ENCODE assay signal across 37 cellular contexts in the genomic region with DNA sequence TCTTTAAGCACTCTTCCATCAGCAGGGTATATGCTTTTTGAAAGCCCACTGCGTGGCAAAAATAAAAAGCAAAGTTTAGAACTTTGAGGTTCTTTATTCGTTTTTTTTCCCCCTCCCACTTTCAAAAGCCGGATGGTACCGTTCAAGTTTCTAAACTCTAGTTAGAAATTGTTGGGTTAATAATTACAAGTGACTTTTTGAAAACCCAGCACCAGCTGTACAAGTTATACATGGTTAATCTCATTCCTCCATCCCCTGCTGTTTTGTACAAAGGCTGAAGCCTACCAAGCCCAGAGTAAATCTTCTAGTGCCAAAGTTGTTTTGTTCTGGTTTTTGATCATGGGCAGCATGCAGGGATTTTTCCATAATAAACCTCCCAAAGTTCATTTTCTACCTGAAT. TPM values are rescaled to one million over a fixed set of nuclear protein-coding genes. Genes with fewer than 3 reads are reported as not detected.
DNase-seq lines count a peak whose midpoint lies in the region; ATAC-seq, FAIRE-seq and TF ChIP-seq lines count a peak whose summit lies in the region.
"Had no signal": no experiment of that assay in that cellular context is flagged by ENCODE, and none has a peak within 500 bp of the region (broad histone marks: within the 10 kb centered on the region; RNA-seq: fewer than 3 reads in every experiment).

No MANE protein-coding gene starts in this region.

- ATAC-seq in HepG2 = no peak
- ATAC-seq in GM21619 (IDR thresholded peaks at IDR 0.05; ENCODE audit: unreplicated experiment) = no peak
- ATAC-seq in aorta (ENCODE audit: low FRiP score) = no peak
- ATAC-seq: left ventricle myocardium superior, SK-N-SH treated with all-trans-retinoic acid at 6 μM for 48 hours had no signal

- no peak overlapping the region for H2AFZ ChIP-seq in HepG2 (ENCODE audit: low read length)
- H2AFZ ChIP-seq: GM23248 had no signal

- H3K4me2 ChIP-seq in HepG2 (ENCODE audit: low read depth, low read length) = peak overlapping the region; percentile 18; the same call in 1 of the 2 replicates

- intact Hi-C loops in HepG2 (cut with micrococcal nuclease; ENCODE audit: unreplicated experiment) = loop anchor here (1.0 to 10.0 kb wide), 3 partner anchors 30 to 516 kb away; no protein-coding TSS in a partner anchor
- intact Hi-C loops in aorta (cut with DNase I) = no loop called here

- H3K9ac ChIP-seq in HepG2 (ENCODE audit: insufficient read depth, low read depth, low read length) = 0 out of 2 replicates have a peak overlapping the region, but pooled peaks have one; percentile 7
- H3K9ac ChIP-seq: GM23248 had no signal

- H3K4me3 Mint-ChIP-seq in type B pancreatic cell = peak overlapping the region; percentile 0
- H3K4me3 Mint-ChIP-seq: activated B cell treated with CpG ODN at 0.5 μM for 24 hours; activated CD4-positive, alpha-beta T cell treated with anti-CD3 and anti-CD28 coated beads, Interleukin-2, amount 10 ng/mL, durations not matched to agents 7 days and 5 days; activated naive CD8-positive, alpha-beta T cell treated with anti-CD3 and anti-CD28 coated beads, Interleukin-2, amount 10 ng/mL, durations not matched to agents 7 days and 5 days; IgD-negative memory B cell; immature natural killer cell; T-helper 1 cell treated with Interleukin-12 subunit alpha and Interleukin-12 subunit beta and Interleukin-4 antibody, amounts not matched to agents 30 μg/mL and 1 μg/mL, for 36 hours had no signal

- no peaks in the 10 kb centered on the region for H3K9me3 ChIP-seq in HepG2 (ENCODE audit: low read length)
- H3K9me3 ChIP-seq in aorta (ENCODE audit: control insufficient read depth, low read length) = no peaks in the 10 kb centered on the region
- H3K9me3 ChIP-seq: neutrophil, tibial nerve had no signal

- peaks cover 13% of the 10 kb centered on the region for H3K27me3 Mint-ChIP-seq in type B pancreatic cell
- H3K27me3 Mint-ChIP-seq: activated CD4-positive, alpha-beta T cell treated with anti-CD3 and anti-CD28 coated beads, Interleukin-2, amount 10 ng/mL, durations not matched to agents 7 days and 5 days; IgD-negative memory B cell had no signal

- under 1% methylated on average over 4 of the region's 4 CpGs for WGBS in HepG2 (ENCODE audit: low lambda C conversion rate)
- WGBS in aorta, 2 donors = 61 to 65% methylated on average over 4 of the region's 4 CpGs

- H3K27ac ChIP-seq in HepG2 (ENCODE audit: extremely low read length, insufficient read depth, low read length) (no peak overlapping the region), aorta (ENCODE audit: low read depth in 1 of 2, low read length in 2 of 2) (no peak overlapping the region)
- H3K27ac ChIP-seq: 22Rv1, coronary artery, epithelial cell of prostate, GM23248, neutrophil, tibial nerve had no signal

- H3K27ac Mint-ChIP-seq in type B pancreatic cell = no peak overlapping the region
- H3K27ac Mint-ChIP-seq: activated B cell treated with CpG ODN at 0.5 μM for 24 hours; activated CD4-positive, alpha-beta T cell treated with anti-CD3 and anti-CD28 coated beads, Interleukin-2, amount 10 ng/mL, durations not matched to agents 7 days and 5 days; activated naive CD8-positive, alpha-beta T cell treated with anti-CD3 and anti-CD28 coated beads, Interleukin-2, amount 10 ng/mL, durations not matched to agents 7 days and 5 days; IgD-negative memory B cell; immature natural killer cell; T-helper 1 cell treated with Interleukin-12 subunit alpha and Interleukin-12 subunit beta and Interleukin-4 antibody, amounts not matched to agents 30 μg/mL and 1 μg/mL, for 36 hours had no signal

- no peaks in the 10 kb centered on the region for H3K9me3 Mint-ChIP-seq in type B pancreatic cell
- H3K9me3 Mint-ChIP-seq: activated B cell treated with CpG ODN at 0.5 μM for 24 hours; activated CD4-positive, alpha-beta T cell treated with anti-CD3 and anti-CD28 coated beads, Interleukin-2, amount 10 ng/mL, durations not matched to agents 7 days and 5 days; activated naive CD8-positive, alpha-beta T cell treated with anti-CD3 and anti-CD28 coated beads, Interleukin-2, amount 10 ng/mL, durations not matched to agents 7 days and 5 days; T-helper 1 cell treated with Interleukin-12 subunit alpha and Interleukin-12 subunit beta and Interleukin-4 antibody, amounts not matched to agents 30 μg/mL and 1 μg/mL, for 36 hours had no signal

- in situ Hi-C loops in HepG2 (cut with HindIII; ENCODE audit: extremely low pct_ligation_motif_present, low pct_unique_long_range_greater_than_20kb) = loop anchor here (10.0 kb wide), 1 partner anchor 926 kb away; no protein-coding TSS in a partner anchor

- CTCF ChIA-PET in HepG2 (lab: Yijun Ruan, JAX; ENCODE audit: low intra/inter-chr PET ratio, low total read pairs) = no interaction called here

- TF ChIP-seq RAD21 in HepG2 (CRISPR knock-in tag; IDR thresholded peaks at IDR 0.05) = no peak

- no peak for TF ChIP-seq POLR2A in HepG2 (IDR thresholded peaks at IDR 0.05; ENCODE audit: insufficient read depth in 1 of 2, low read depth in 2 of 2, low read length in 2 of 2)

- peaks cover 6% of the 10 kb centered on the region for H3K4me1 Mint-ChIP-seq in type B pancreatic cell (ENCODE audit: unreplicated experiment)
- H3K4me1 Mint-ChIP-seq: activated B cell treated with CpG ODN at 0.5 μM for 24 hours; activated CD4-positive, alpha-beta T cell treated with anti-CD3 and anti-CD28 coated beads, Interleukin-2, amount 10 ng/mL, durations not matched to agents 7 days and 5 days; activated naive CD8-positive, alpha-beta T cell treated with anti-CD3 and anti-CD28 coated beads, Interleukin-2, amount 10 ng/mL, durations not matched to agents 7 days and 5 days; IgD-negative memory B cell; immature natural killer cell had no signal

- no peaks in the 10 kb centered on the region for H3K36me3 Mint-ChIP-seq in type B pancreatic cell
- H3K36me3 Mint-ChIP-seq: activated naive CD8-positive, alpha-beta T cell treated with anti-CD3 and anti-CD28 coated beads, Interleukin-2, amount 10 ng/mL, durations not matched to agents 7 days and 5 days; IgD-negative memory B cell; immature natural killer cell had no signal

- TF ChIP-seq CTCF in HepG2 (CRISPR knock-in tag; IDR thresholded peaks at IDR 0.05) (no peak), type B pancreatic cell (conservative IDR thresholded peaks at IDR 0.05) (no peak)

- H3K4me1 ChIP-seq in HepG2 (ENCODE audit: insufficient read depth, low read length) = peaks cover 9% of the 10 kb centered on the region
- no peaks in the 10 kb centered on the region for H3K4me1 ChIP-seq in aorta (ENCODE audit: control insufficient read depth in 1 of 2, insufficient read depth in 2 of 2, low read length in 2 of 2)
- H3K4me1 ChIP-seq: tibial nerve had no signal

- H3K4me3 ChIP-seq in HepG2 (replicated peaks in 1 of 3; ENCODE audit: insufficient read depth in 1 of 3, low read depth in 2 of 3, low read length in 3 of 3) (peak overlapping the region in 1 of 3 experiments; percentile 22; a peak in 1 of 6 replicates), aorta (ENCODE audit: low read length in 2 of 2) (no peak overlapping the region)
- H3K4me3 ChIP-seq: coronary artery, GM23248, tibial nerve had no signal

- DNase-seq in NCI-H146 (lab: John Stamatoyannopoulos, UW) (peak; percentile 21), NCI-H146 treated with DMSO at 0.1 percent for 48 hours (lab: John Stamatoyannopoulos, UW; ENCODE audit: unreplicated experiment) (no peak), NCI-H69 (lab: John Stamatoyannopoulos, UW) (peak; percentile 94), HepG2 (ENCODE audit: low spot score) (no peak), type B pancreatic cell (ENCODE audit: extremely low spot score, unreplicated experiment) (no peak), aorta (no peak), NCI-H187 treated with DMSO at 0.1 percent for 48 hours (lab: John Stamatoyannopoulos, UW) (no peak)
- DNase-seq: activated B cell treated with CpG ODN at 0.5 μM for 24 hours; activated CD4-positive, alpha-beta T cell treated with anti-CD3 and anti-CD28 coated beads, Interleukin-2, amount 10 ng/mL, durations not matched to agents 7 days and 5 days; activated gamma-delta T cell; activated naive CD8-positive, alpha-beta T cell treated with anti-CD3 and anti-CD28 coated beads, Interleukin-2, amount 10 ng/mL, durations not matched to agents 7 days and 5 days; activated T-cell treated with anti-CD3 and anti-CD28 coated beads, Interleukin-2, amount 50 U/mL, for 1 hour; Calu3; caudate nucleus; DMS79 treated with DMSO at 0.1 percent for 48 hours; effector CD8-positive, alpha-beta T cell; GF-D8; GM23248; immature natural killer cell; left ventricle myocardium superior; NCI-H1092 treated with DMSO at 0.1 percent for 48 hours; NCI-H2029 treated with DMSO at 0.1 percent for 48 hours; NCI-H510A; Right ventricle myocardium superior; stimulated activated CD4-positive, alpha-beta T cell treated with anti-CD3 and anti-CD28 coated beads, Interleukin-4, amount 100 ng/mL, for 24 hours had no signal

- POLR2A ChIA-PET in HepG2 (lab: Yijun Ruan, JAX) = no interaction called here

- FAIRE-seq in HepG2 (lab: Jason Lieb, UNC) = no peak
- FAIRE-seq: astrocyte had no signal

- H3K79me2 ChIP-seq in HepG2 (ENCODE audit: insufficient read depth, low read length) = no peaks in the 10 kb centered on the region

- TF ChIP-seq EP300 in HepG2 (IDR thresholded peaks at IDR 0.05; ENCODE audit: low read depth in 2 of 2, low read length in 2 of 2) (no peak), HepG2 (CRISPR knock-in tag; IDR thresholded peaks at IDR 0.05; ENCODE audit: borderline replicate concordance) (no peak)

- H4K20me1 ChIP-seq in HepG2 (ENCODE audit: insufficient read depth, low read length) = no peaks in the 10 kb centered on the region

- H3K36me3 ChIP-seq in HepG2 (replicated peaks in 1 of 2; ENCODE audit: control insufficient read depth in 1 of 2, insufficient read depth in 2 of 2, low read length in 2 of 2) (no peaks in the 10 kb centered on the region), aorta (ENCODE audit: control insufficient read depth in 1 of 2, insufficient read depth in 2 of 2, low read length in 1 of 2) (no peaks in the 10 kb centered on the region)
- H3K36me3 ChIP-seq: neutrophil, tibial nerve had no signal

- no TSS peak for BruUV-seq in HepG2 (replicated peaks; lab: Mats Ljungman, UMichigan)

- peaks cover 0 to 1% of the 10 kb centered on the region in 2 experiments; a peak in 1 of 5 replicates for H3K27me3 ChIP-seq in HepG2 (ENCODE audit: control insufficient read depth in 1 of 2, insufficient read depth in 2 of 2, low read length in 2 of 2)
- no peaks in the 10 kb centered on the region for H3K27me3 ChIP-seq in aorta (ENCODE audit: control insufficient read depth in 1 of 2, insufficient read depth in 2 of 2, low read length in 1 of 2)
- H3K27me3 ChIP-seq: neutrophil, tibial nerve had no signal

RNA-seq across cellular contexts. Expression of a gene that starts 48.6 kb away (rescaled TPM):
- total RNA-seq in HepG2 (2016; rRNA removed; fragmentation: Illumina TruSeq; extraction: Trizol) (0.60 and 1.2 TPM in 2 replicates), type B pancreatic cell (ENCODE audit: low replicate concordance) (2.0 and 6.9 TPM in 2 replicates), aorta (under 1 TPM in 1 of 2 donors, not detected in 1; 0.16 TPM)
- total RNA-seq in HepG2 (2016; cell fraction: cytosol; rRNA removed; fragmentation: Illumina TruSeq; extraction: Trizol; ENCODE audit: low read depth) = 0.09 and 0.10 TPM in 2 replicates
- total RNA-seq in HepG2 (2016; cell fraction: insoluble cytoplasmic fraction; rRNA removed; fragmentation: Illumina TruSeq; extraction: Trizol) = 0.58 and 0.80 TPM in 2 replicates
- 0.25 and 0.28 TPM in 2 replicates for total RNA-seq in HepG2 (2016; cell fraction: membrane; rRNA removed; fragmentation: Illumina TruSeq; extraction: Trizol)
- 1.1 and 1.4 TPM in 2 replicates for total RNA-seq in HepG2 (2016; cell fraction: nucleus; rRNA removed; fragmentation: Illumina TruSeq; extraction: Trizol)
- polyA plus RNA-seq in HepG2 (2011; rRNA removed) (0.13 and 0.21 TPM in 2 replicates), aorta (not detected)
- polyA plus RNA-seq in HepG2 (2011; cell fraction: cytosol; rRNA removed) = 0.05 and 0.12 TPM in 2 replicates
- polyA plus RNA-seq in HepG2 (2011; cell fraction: nucleus; rRNA removed) = 0.17 and 0.29 TPM in 2 replicates
- 0.52 and 0.99 TPM in 2 replicates for polyA plus RNA-seq in HepG2 (2012)
- 0.05 and 0.06 TPM in 2 replicates for polyA plus RNA-seq in HepG2 (2016; cell fraction: cytosol; fragmentation: Illumina TruSeq; extraction: Trizol; ENCODE audit: low read depth)
- 0.46 and 0.70 TPM in 2 replicates for polyA plus RNA-seq in HepG2 (2016; cell fraction: insoluble cytoplasmic fraction; fragmentation: Illumina TruSeq; extraction: Trizol; ENCODE audit: low read depth)
- polyA plus RNA-seq in HepG2 (2016; cell fraction: membrane; fragmentation: Illumina TruSeq; extraction: Trizol; ENCODE audit: low read depth) = 0.10 and 0.17 TPM in 2 replicates
- 0.51 and 0.67 TPM in 2 replicates for polyA plus RNA-seq in HepG2 (2016; cell fraction: nucleus; fragmentation: Illumina TruSeq; extraction: Trizol; ENCODE audit: insufficient read depth, low read depth)
- 0.22 TPM in 1 of 2 replicates, not detected in the other for polyA minus RNA-seq in HepG2 (2011; rRNA and poly(A)+ RNA removed; ENCODE audit: low replicate concordance)
- 0.26 TPM in 1 of 2 replicates, not detected in the other for polyA minus RNA-seq in HepG2 (2011; cell fraction: cytosol; rRNA and poly(A)+ RNA removed)
- 1.2 and 1.4 TPM in 2 replicates for polyA minus RNA-seq in HepG2 (2011; cell fraction: nucleus; rRNA and poly(A)+ RNA removed)
- total RNA-seq: activated B cell treated with CpG ODN at 0.5 μM for 24 hours; activated CD4-positive, alpha-beta T cell treated with anti-CD3 and anti-CD28 coated beads, Interleukin-2, amount 10 ng/mL, durations not matched to agents 7 days and 5 days; activated naive CD8-positive, alpha-beta T cell treated with anti-CD3 and anti-CD28 coated beads, Interleukin-2, amount 10 ng/mL, durations not matched to agents 7 days and 5 days; GM23248; myocyte; posterior vena cava; tibial nerve had no signal
- polyA plus RNA-seq: GM23248 had no signal

Comparison
In these comparisons a context has a peak if more than half of its experiments do, and no peak if none do; other contexts are left out.
1. DNase-seq: peak in NCI-H146 (single experiment) and NCI-H69 (single experiment); none in NCI-H146 treated with DMSO at 0.1 percent for 48 hours (single experiment), HepG2 (single experiment), type B pancreatic cell (single experiment), aorta (0 of 2) and NCI-H187 treated with DMSO at 0.1 percent for 48 hours (single experiment).